1 cellular context compared by ENCODE assay signal in the genomic region with DNA sequence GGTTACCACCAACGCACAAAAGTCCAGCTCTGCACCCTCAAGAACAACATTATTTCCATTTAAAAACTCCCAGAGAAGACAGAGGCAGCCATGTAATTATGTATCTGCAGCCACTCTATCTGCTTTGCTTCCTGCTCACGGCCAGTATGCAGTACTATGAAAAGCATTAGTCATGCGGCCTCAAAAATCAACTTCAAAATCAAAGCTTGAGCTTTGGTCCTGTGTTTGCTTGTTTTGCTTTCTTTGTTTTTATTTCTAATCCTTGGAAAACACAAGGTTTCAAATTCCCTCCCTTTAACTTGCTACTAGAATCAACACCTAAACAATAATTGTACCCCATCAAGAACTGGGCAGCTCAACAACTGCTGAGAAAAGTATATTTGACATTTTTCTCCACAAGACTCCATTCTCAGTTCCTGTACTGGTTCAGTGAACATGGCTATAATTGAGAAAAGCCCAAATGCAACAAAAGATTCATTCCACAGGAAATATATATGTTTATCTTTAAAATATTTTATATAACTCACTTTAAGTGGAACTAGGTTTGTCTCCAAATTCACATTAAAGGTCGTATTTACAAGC.
TF ChIP-seq lines count a peak whose summit lies in the region.

No MANE protein-coding gene starts in this region.

TF ChIP-seq in K562, 482 proteins besides CTCF, POLR2A, EP300 and RAD21 (continued from another document):
- TF ChIP-seq, protein P1, sequence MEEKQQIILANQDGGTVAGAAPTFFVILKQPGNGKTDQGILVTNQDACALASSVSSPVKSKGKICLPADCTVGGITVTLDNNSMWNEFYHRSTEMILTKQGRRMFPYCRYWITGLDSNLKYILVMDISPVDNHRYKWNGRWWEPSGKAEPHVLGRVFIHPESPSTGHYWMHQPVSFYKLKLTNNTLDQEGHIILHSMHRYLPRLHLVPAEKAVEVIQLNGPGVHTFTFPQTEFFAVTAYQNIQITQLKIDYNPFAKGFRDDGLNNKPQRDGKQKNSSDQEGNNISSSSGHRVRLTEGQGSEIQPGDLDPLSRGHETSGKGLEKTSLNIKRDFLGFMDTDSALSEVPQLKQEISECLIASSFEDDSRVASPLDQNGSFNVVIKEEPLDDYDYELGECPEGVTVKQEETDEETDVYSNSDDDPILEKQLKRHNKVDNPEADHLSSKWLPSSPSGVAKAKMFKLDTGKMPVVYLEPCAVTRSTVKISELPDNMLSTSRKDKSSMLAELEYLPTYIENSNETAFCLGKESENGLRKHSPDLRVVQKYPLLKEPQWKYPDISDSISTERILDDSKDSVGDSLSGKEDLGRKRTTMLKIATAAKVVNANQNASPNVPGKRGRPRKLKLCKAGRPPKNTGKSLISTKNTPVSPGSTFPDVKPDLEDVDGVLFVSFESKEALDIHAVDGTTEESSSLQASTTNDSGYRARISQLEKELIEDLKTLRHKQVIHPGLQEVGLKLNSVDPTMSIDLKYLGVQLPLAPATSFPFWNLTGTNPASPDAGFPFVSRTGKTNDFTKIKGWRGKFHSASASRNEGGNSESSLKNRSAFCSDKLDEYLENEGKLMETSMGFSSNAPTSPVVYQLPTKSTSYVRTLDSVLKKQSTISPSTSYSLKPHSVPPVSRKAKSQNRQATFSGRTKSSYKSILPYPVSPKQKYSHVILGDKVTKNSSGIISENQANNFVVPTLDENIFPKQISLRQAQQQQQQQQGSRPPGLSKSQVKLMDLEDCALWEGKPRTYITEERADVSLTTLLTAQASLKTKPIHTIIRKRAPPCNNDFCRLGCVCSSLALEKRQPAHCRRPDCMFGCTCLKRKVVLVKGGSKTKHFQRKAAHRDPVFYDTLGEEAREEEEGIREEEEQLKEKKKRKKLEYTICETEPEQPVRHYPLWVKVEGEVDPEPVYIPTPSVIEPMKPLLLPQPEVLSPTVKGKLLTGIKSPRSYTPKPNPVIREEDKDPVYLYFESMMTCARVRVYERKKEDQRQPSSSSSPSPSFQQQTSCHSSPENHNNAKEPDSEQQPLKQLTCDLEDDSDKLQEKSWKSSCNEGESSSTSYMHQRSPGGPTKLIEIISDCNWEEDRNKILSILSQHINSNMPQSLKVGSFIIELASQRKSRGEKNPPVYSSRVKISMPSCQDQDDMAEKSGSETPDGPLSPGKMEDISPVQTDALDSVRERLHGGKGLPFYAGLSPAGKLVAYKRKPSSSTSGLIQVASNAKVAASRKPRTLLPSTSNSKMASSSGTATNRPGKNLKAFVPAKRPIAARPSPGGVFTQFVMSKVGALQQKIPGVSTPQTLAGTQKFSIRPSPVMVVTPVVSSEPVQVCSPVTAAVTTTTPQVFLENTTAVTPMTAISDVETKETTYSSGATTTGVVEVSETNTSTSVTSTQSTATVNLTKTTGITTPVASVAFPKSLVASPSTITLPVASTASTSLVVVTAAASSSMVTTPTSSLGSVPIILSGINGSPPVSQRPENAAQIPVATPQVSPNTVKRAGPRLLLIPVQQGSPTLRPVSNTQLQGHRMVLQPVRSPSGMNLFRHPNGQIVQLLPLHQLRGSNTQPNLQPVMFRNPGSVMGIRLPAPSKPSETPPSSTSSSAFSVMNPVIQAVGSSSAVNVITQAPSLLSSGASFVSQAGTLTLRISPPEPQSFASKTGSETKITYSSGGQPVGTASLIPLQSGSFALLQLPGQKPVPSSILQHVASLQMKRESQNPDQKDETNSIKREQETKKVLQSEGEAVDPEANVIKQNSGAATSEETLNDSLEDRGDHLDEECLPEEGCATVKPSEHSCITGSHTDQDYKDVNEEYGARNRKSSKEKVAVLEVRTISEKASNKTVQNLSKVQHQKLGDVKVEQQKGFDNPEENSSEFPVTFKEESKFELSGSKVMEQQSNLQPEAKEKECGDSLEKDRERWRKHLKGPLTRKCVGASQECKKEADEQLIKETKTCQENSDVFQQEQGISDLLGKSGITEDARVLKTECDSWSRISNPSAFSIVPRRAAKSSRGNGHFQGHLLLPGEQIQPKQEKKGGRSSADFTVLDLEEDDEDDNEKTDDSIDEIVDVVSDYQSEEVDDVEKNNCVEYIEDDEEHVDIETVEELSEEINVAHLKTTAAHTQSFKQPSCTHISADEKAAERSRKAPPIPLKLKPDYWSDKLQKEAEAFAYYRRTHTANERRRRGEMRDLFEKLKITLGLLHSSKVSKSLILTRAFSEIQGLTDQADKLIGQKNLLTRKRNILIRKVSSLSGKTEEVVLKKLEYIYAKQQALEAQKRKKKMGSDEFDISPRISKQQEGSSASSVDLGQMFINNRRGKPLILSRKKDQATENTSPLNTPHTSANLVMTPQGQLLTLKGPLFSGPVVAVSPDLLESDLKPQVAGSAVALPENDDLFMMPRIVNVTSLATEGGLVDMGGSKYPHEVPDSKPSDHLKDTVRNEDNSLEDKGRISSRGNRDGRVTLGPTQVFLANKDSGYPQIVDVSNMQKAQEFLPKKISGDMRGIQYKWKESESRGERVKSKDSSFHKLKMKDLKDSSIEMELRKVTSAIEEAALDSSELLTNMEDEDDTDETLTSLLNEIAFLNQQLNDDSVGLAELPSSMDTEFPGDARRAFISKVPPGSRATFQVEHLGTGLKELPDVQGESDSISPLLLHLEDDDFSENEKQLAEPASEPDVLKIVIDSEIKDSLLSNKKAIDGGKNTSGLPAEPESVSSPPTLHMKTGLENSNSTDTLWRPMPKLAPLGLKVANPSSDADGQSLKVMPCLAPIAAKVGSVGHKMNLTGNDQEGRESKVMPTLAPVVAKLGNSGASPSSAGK (IDR thresholded peaks at IDR 0.05) = no peak
- TF ChIP-seq NFE2 (IDR thresholded peaks at IDR 0.05; ENCODE audit: low read depth) = 0 out of 2 replicates have a peak, but pooled peaks have one; percentile 16
